Comparison of ENCODE assay signal across 9 cellular contexts in genomic region chr17:29155966-29156338, GRCh38. TPM values are rescaled to one million over a fixed set of nuclear protein-coding genes. Genes with fewer than 3 reads are reported as not detected.
A peak's percentile ranks its signal among the peaks of the same experiment; 100 is the strongest.
DNase-seq lines count a peak whose midpoint lies in the region; ATAC-seq and TF ChIP-seq lines count a peak whose summit lies in the region.
"Had no signal": no experiment of that assay in that cellular context is flagged by ENCODE, and none has a peak within 500 bp of the region (broad histone marks: within the 10 kb centered on the region; RNA-seq: fewer than 3 reads in every experiment).

No MANE protein-coding gene starts in this region.

- H2AK5ac ChIP-seq in H9 (ENCODE audit: insufficient read length, low read length): no peak overlapping the region

- no peak overlapping the region for H3K23ac ChIP-seq in H9 (ENCODE audit: insufficient read length, low read depth, low read length)

- H3K4me3 Mint-ChIP-seq in H9: peak overlapping the region in 1 of 2 experiments; percentile 19; a peak in 1 of 5 replicates
- H3K4me3 Mint-ChIP-seq in activated naive CD8-positive, alpha-beta T cell: no peak overlapping the region

- H2BK5ac ChIP-seq in H9 (ENCODE audit: insufficient read length, low read length): no peak overlapping the region

- peak overlapping the region; percentile 55 for H2BK12ac ChIP-seq in H9 (ENCODE audit: insufficient read length, low read depth, low read length)

- H3T11ph ChIP-seq in H9 (ENCODE audit: low read length): no peak overlapping the region

- no peaks in the 10 kb centered on the region for H3K9me3 Mint-ChIP-seq in H9
- no peaks in the 10 kb centered on the region for H3K9me3 Mint-ChIP-seq in activated naive CD8-positive, alpha-beta T cell (ENCODE audit: low read depth)

- H3K4me3 ChIP-seq in right atrium auricular region (no peak overlapping the region), smooth muscle cell (no peak overlapping the region)

- no peak overlapping the region for H3K56ac ChIP-seq in H9 (ENCODE audit: insufficient read length, low read depth, low read length)

- H2BK15ac ChIP-seq in H9 (ENCODE audit: low read depth, low read length): 0 out of 2 replicates have a peak overlapping the region, but pooled peaks have one; percentile 19

- H3K27ac ChIP-seq in H9 (ENCODE audit: insufficient read length, low read depth, low read length) (no peak overlapping the region), right atrium auricular region (peak overlapping the region; percentile 68 to 79), smooth muscle cell (ENCODE audit: low read depth) (peak overlapping the region; percentile 66)

- peak overlapping the region; percentile 6; the same call in 1 of the 2 replicates for H3K14ac ChIP-seq in H9 (ENCODE audit: insufficient read depth, low read length)

- peaks cover 3% of the 10 kb centered on the region for H3F3A ChIP-seq in smooth muscle cell (ENCODE audit: low read depth)

- H3K4me2 ChIP-seq in H9 (ENCODE audit: insufficient read depth, insufficient read length, low read length) (no peak overlapping the region), smooth muscle cell (peak overlapping the region; percentile 64)

- H4K8ac ChIP-seq in H9 (replicated peaks; ENCODE audit: insufficient read length, low read depth, low read length): no peak overlapping the region

- H4K20me1 ChIP-seq in H9 (ENCODE audit: control insufficient read depth, insufficient read depth, insufficient read length) (peaks cover 3% of the 10 kb centered on the region), smooth muscle cell (ENCODE audit: low read depth) (peaks cover 66% of the 10 kb centered on the region)

- peaks cover 42 to 46% of the 10 kb centered on the region in 2 experiments for H3K4me1 Mint-ChIP-seq in H9
- H3K4me1 Mint-ChIP-seq in activated naive CD8-positive, alpha-beta T cell (ENCODE audit: low read depth): peaks cover 27% of the 10 kb centered on the region

- H3K27me3 ChIP-seq in H9 (ENCODE audit: insufficient read depth, low read length) (no peaks in the 10 kb centered on the region), right atrium auricular region (no peaks in the 10 kb centered on the region), smooth muscle cell (ENCODE audit: low read depth) (no peaks in the 10 kb centered on the region)

- H3K9ac ChIP-seq in H9 (ENCODE audit: extremely low read depth, insufficient read length, low read length): no peak overlapping the region
- H3K9ac ChIP-seq in smooth muscle cell (ENCODE audit: low read depth): peak overlapping the region; percentile 37

- peak overlapping the region; percentile 62; the same call in 1 of the 2 replicates for H3K4ac ChIP-seq in H9 (ENCODE audit: low read depth, low read length)

- ATAC-seq in GM18907 (IDR thresholded peaks at IDR 0.05; ENCODE audit: unreplicated experiment): no peak
- no peak for ATAC-seq in GM18505 (IDR thresholded peaks at IDR 0.05; ENCODE audit: unreplicated experiment)

- H2BK120ac ChIP-seq in H9 (ENCODE audit: low read depth, low read length, poor library complexity, severe bottlenecking): no peak overlapping the region

- H3K4me1 ChIP-seq in H9 (ENCODE audit: insufficient read depth, low read length) (peaks cover 17% of the 10 kb centered on the region), right atrium auricular region (peaks cover 0 to 63% of the 10 kb centered on the region in 2 donors), smooth muscle cell (ENCODE audit: low read depth) (peaks cover 33% of the 10 kb centered on the region)

- no peak overlapping the region for H4K91ac ChIP-seq in H9 (ENCODE audit: insufficient read length, low read depth, low read length)

- no peak for TF ChIP-seq POLR2A in GM18505 (IDR thresholded peaks at IDR 0.05; ENCODE audit: borderline replicate concordance, extremely low read depth, insufficient read depth, insufficient read length)

- H3K23me2 ChIP-seq in H9 (ENCODE audit: insufficient read length, low read depth, low read length, poor library complexity, severe bottlenecking): no peaks in the 10 kb centered on the region

- H3K79me1 ChIP-seq in H9 (ENCODE audit: insufficient read depth, low read depth, low read length, poor library complexity, severe bottlenecking): peaks cover 2% of the 10 kb centered on the region

- no peak for TF ChIP-seq CTCF in H9 (conservative IDR thresholded peaks at IDR 0.05)
- no peak for TF ChIP-seq CTCF in right atrium auricular region (IDR thresholded peaks at IDR 0.05)
- TF ChIP-seq CTCF in smooth muscle cell (IDR thresholded peaks at IDR 0.05; ENCODE audit: borderline replicate concordance, insufficient read depth, poor library complexity, severe bottlenecking): no peak

- H2BK20ac ChIP-seq in H9 (ENCODE audit: low read depth, low read length, poor library complexity, severe bottlenecking): no peak overlapping the region

- peaks cover 0 to 2% (median 0%) of the 10 kb centered on the region in 3 experiments; a peak in 2 of 7 replicates for H3K36me3 Mint-ChIP-seq in H9 (ENCODE audit: insufficient read depth in 1 of 3, low read depth in 3 of 3)
- H3K36me3 Mint-ChIP-seq in activated naive CD8-positive, alpha-beta T cell: no peaks in the 10 kb centered on the region

- H3K9me3 ChIP-seq in H9 (ENCODE audit: control insufficient read depth, low read depth, low read length) (no peaks in the 10 kb centered on the region), right atrium auricular region (no peaks in the 10 kb centered on the region), smooth muscle cell (replicated peaks; ENCODE audit: low read depth) (no peaks in the 10 kb centered on the region)

- H3K27ac Mint-ChIP-seq in H9: peak overlapping the region; percentile 87 to 98 (median 91); a peak in 6 of 7 replicates
- peak overlapping the region; percentile 80 for H3K27ac Mint-ChIP-seq in activated naive CD8-positive, alpha-beta T cell

- DNase-seq in H9: peak; percentile 89
- DNase-seq in right atrium auricular region (ENCODE audit: low spot score): no peak
- no peak for DNase-seq in smooth muscle cell (lab: John Stamatoyannopoulos, UW; ENCODE audit: unreplicated experiment)
- DNase-seq in NCI-H2171 treated with DMSO at 0.1 percent for 48 hours (lab: John Stamatoyannopoulos, UW): no peak
- DNase-seq in DMS53 treated with DMSO at 0.1 percent for 48 hours (lab: John Stamatoyannopoulos, UW; ENCODE audit: unreplicated experiment): no peak
- DNase-seq: NCI-H2081 had no signal

- H3K18ac ChIP-seq in H9 (ENCODE audit: insufficient read length, low read depth, low read length): peak overlapping the region; percentile 52

- H4K5ac ChIP-seq in H9 (ENCODE audit: insufficient read length, low read depth, low read length): no peak overlapping the region

- H2AFZ ChIP-seq in H9 (ENCODE audit: low read length) (no peak overlapping the region), smooth muscle cell (ENCODE audit: low read depth) (no peak overlapping the region)

- no peaks in the 10 kb centered on the region for H3K79me2 ChIP-seq in H9 (ENCODE audit: insufficient read depth, low read length)
- H3K79me2 ChIP-seq in smooth muscle cell (ENCODE audit: low read depth): peaks cover 12% of the 10 kb centered on the region

- no peaks in the 10 kb centered on the region; the same call in 1 of the 2 replicates for H3K27me3 Mint-ChIP-seq in H9 (ENCODE audit: low read depth)
- H3K27me3 Mint-ChIP-seq in activated naive CD8-positive, alpha-beta T cell: no peaks in the 10 kb centered on the region

- whole genome bisulfite sequencing in H9 (ENCODE audit: extremely low coverage, insufficient read length, low lambda C conversion rate): no CpG with 5 or more reads among the region's 3 CpGs
- WGBS in smooth muscle cell (ENCODE audit: low lambda C conversion rate): 36% methylated on average over 3 of the region's 3 CpGs

- H3K36me3 ChIP-seq in right atrium auricular region: no peaks in the 10 kb centered on the region
- no peaks in the 10 kb centered on the region for H3K36me3 ChIP-seq in smooth muscle cell (ENCODE audit: low read depth)

RNA-seq across cellular contexts. Expression of gene MYO18A, which starts 24.2 kb away (rescaled TPM):
- total RNA-seq in H9 (2021) (20.8 and 21.6 TPM in 2 replicates), right atrium auricular region (100 to 1,000 TPM; 159 to 219 TPM), smooth muscle cell (16.0 and 18.0 TPM in 2 replicates)
- 21.2 and 22.1 TPM in 2 replicates for polyA plus RNA-seq in smooth muscle cell
